ENCODE assay signal across 21 cellular contexts in the genomic region with DNA sequence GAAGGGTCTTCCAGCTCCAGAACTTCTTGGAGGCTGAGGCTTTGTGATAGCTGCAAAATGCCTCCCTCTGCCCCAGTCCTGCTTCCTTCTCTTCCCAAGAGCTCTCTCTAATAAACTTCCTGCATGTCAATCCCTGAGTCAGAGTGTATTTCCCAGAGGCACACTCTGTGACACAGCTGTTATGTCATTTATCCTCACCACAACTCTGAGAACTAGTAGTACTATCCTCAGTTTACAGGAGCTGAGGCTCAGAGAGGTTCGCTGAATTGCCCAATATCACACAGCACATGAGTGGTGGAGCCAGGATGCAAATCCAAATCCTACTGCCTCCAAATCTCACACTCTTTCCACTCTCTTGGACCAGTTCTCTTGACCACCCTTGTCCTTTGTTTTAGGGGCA. TPM values are rescaled to one million over a fixed set of nuclear protein-coding genes. Genes with fewer than 3 reads are reported as not detected.
A peak's percentile ranks its signal among the peaks of the same experiment; 100 is the strongest.
DNase-seq lines count a peak whose midpoint lies in the region; ATAC-seq and TF ChIP-seq lines count a peak whose summit lies in the region.
"Had no signal": no experiment of that assay in that cellular context is flagged by ENCODE, and none has a peak within 500 bp of the region (broad histone marks: within the 10 kb centered on the region; RNA-seq: fewer than 3 reads in every experiment).

No MANE protein-coding gene starts in this region.

- in situ Hi-C loops in brain microvascular endothelial cell (cut with HindIII; ENCODE audit: low pct_ligation_motif_present, low sequenced_read_pairs) = no loop called here

- intact Hi-C loops in lower leg skin (cut with DNase I; ENCODE audit: low total_unique reads) = no loop called here

- no peak for TF ChIP-seq POLR2A in lower leg skin (IDR thresholded peaks at IDR 0.05)
- no peak for TF ChIP-seq POLR2A in upper lobe of left lung (IDR thresholded peaks at IDR 0.05)

- H3K9me3 ChIP-seq in upper lobe of left lung = no peaks in the 10 kb centered on the region
- H3K9me3 ChIP-seq: A549, SJCRH30 had no signal

- WGBS in lower leg skin, 2 donors = 78 to 92% methylated on average over 1 of the region's 1 CpG
- 67 to 100% methylated on average over 1 of the region's 1 CpG for WGBS in upper lobe of left lung, 2 donors

- H3K36me3 ChIP-seq in brain microvascular endothelial cell (replicated peaks) (no peaks in the 10 kb centered on the region), upper lobe of left lung (no peaks in the 10 kb centered on the region)
- H3K36me3 ChIP-seq: SJCRH30, WERI-Rb-1 had no signal

- TF ChIP-seq CTCF in brain microvascular endothelial cell (IDR thresholded peaks at IDR 0.05; ENCODE audit: low read depth, low read length, missing control alignments) (no peak), lower leg skin (IDR thresholded peaks at IDR 0.05) (no peak), upper lobe of left lung (IDR thresholded peaks at IDR 0.05) (no peak)

- H3K4me3 ChIP-seq in brain microvascular endothelial cell (ENCODE audit: low read depth, low read length) (no peak overlapping the region), lower leg skin (ENCODE audit: low read depth, poor library complexity, severe bottlenecking) (no peak overlapping the region), upper lobe of left lung (no peak overlapping the region)
- H3K4me3 ChIP-seq: A549, SJCRH30 had no signal

- H3K4me1 ChIP-seq in upper lobe of left lung = peaks cover 0 to 10% (median 7%) of the 10 kb centered on the region in 4 donors
- H3K4me1 ChIP-seq: SJCRH30 had no signal

- no peak for TF ChIP-seq EP300 in upper lobe of left lung (IDR thresholded peaks at IDR 0.05)

- peak; percentile 46 for DNase-seq in A172 (ENCODE audit: low spot score)
- peak; percentile 79 for DNase-seq in HCEC 1CT
- peak; percentile 29 for DNase-seq in brain microvascular endothelial cell
- peak; percentile 46 for DNase-seq in iris pigment epithelial cell (ENCODE audit: low read depth)
- DNase-seq in lower leg skin (ENCODE audit: low spot score in 2 of 2) = no peak
- DNase-seq in stimulated activated CD4-positive, alpha-beta T cell treated with anti-CD3 and anti-CD28 coated beads, Interleukin-1b, Interleukin-23, amount 100 ng/mL, for 48 hours = no peak
- DNase-seq in NK-92 treated with Interleukin-12 subunit alpha and Interleukin-12 subunit beta, amount 100 ng/mL, for 24 hours (lab: John Stamatoyannopoulos, UW) = no peak
- DNase-seq in upper lobe of left lung = no peak
- DNase-seq: activated CD4-positive, alpha-beta T cell treated with anti-CD3 and anti-CD28 coated beads, Interleukin-2, amount 50 U/mL, for 48 hours; left colon; midbrain; NCI-H1417; NCI-H69; small intestine; stimulated activated CD4-positive, alpha-beta T cell treated with anti-CD3 and anti-CD28 coated beads, Interleukin-4, amount 100 ng/mL, for 1 hour; WERI-Rb-1 had no signal

- no peaks in the 10 kb centered on the region for H3K27me3 ChIP-seq in brain microvascular endothelial cell (replicated peaks)
- no peaks in the 10 kb centered on the region for H3K27me3 ChIP-seq in upper lobe of left lung

- no peak for ATAC-seq in upper lobe of left lung (ENCODE audit: low FRiP score in 2 of 2)
- ATAC-seq: A549; activated naive CD4-positive, alpha-beta T cell treated with anti-CD3 and anti-CD28 coated beads, Interleukin-2, amount 50 U/mL, for 72 hours; HCT116; left colon had no signal

- H3K27ac ChIP-seq in brain microvascular endothelial cell (no peak overlapping the region), upper lobe of left lung (no peak overlapping the region)
- H3K27ac ChIP-seq: A549, SJCRH30, WERI-Rb-1 had no signal

RNA-seq across cellular contexts. Expression of gene UNC45B, which starts 20.0 kb away (rescaled TPM):
- total RNA-seq in A172 (2014; rRNA removed; shearing (Covaris generic)) = not detected in 2 replicates
- total RNA-seq in lower leg skin (under 1 TPM in 1 of 4 donors, not detected in 3; 0.06 TPM), upper lobe of left lung (under 1 TPM in 4 of 6 donors, not detected in 2; 0.10 to 0.61 (median 0.20) TPM)
- total RNA-seq: left colon, progenitor cell of endocrine pancreas had no signal

RNA-seq across cellular contexts. Expression of gene NLE1, which starts 25.6 kb away (rescaled TPM):
- 16.8 and 20.3 TPM in 2 replicates for total RNA-seq in A172 (2014; rRNA removed; shearing (Covaris generic))
- total RNA-seq in lower leg skin = 10 to 100 TPM; 12.7 to 23.0 (median 13.2) TPM
- total RNA-seq in upper lobe of left lung = 10 to 100 TPM in 5 of 6 donors, 1 to 10 TPM in 1; 6.7 to 14.6 (median 11.1) TPM

RNA-seq across cellular contexts. Expression of gene SLC35G3, which starts 26.5 kb away (rescaled TPM):
- not detected in 2 replicates for total RNA-seq in A172 (2014; rRNA removed; shearing (Covaris generic))
- total RNA-seq in lower leg skin (not detected), upper lobe of left lung (not detected)
- total RNA-seq: activated naive CD4-positive, alpha-beta T cell treated with anti-CD3 and anti-CD28 coated beads, Interleukin-2, amount 50 U/mL, for 72 hours; left colon; progenitor cell of endocrine pancreas; SJCRH30 had no signal

RNA-seq across cellular contexts. Expression of gene FNDC8, which starts 46.3 kb away (rescaled TPM):
- not detected in 2 replicates for total RNA-seq in A172 (2014; rRNA removed; shearing (Covaris generic))
- total RNA-seq in lower leg skin = not detected
- total RNA-seq in upper lobe of left lung = not detected
- total RNA-seq: activated naive CD4-positive, alpha-beta T cell treated with anti-CD3 and anti-CD28 coated beads, Interleukin-2, amount 50 U/mL, for 72 hours; left colon; progenitor cell of endocrine pancreas; SJCRH30 had no signal

RNA-seq across cellular contexts. Expression of gene RAD51D, which starts 48.0 kb away (rescaled TPM):
- 11.0 and 11.3 TPM in 2 replicates for total RNA-seq in A172 (2014; rRNA removed; shearing (Covaris generic))
- total RNA-seq in lower leg skin (1 to 10 TPM; 2.8 to 5.9 (median 3.8) TPM), upper lobe of left lung (10 to 100 TPM in 2 of 6 donors, 1 to 10 TPM in 4; 3.5 to 14.7 (median 7.5) TPM)

Comparison
In these comparisons a context has a peak if more than half of its experiments do, and no peak if none do; other contexts are left out.
1. DNase-seq: peak in A172 (single experiment), HCEC 1CT (single experiment), brain microvascular endothelial cell (single experiment) and iris pigment epithelial cell (single experiment); none in lower leg skin (0 of 2), stimulated activated CD4-positive, alpha-beta T cell treated with anti-CD3 and anti-CD28 coated beads, Interleukin-1b, Interleukin-23, amount 100 ng/mL, for 48 hours (single experiment), NK-92 treated with Interleukin-12 subunit alpha and Interleukin-12 subunit beta, amount 100 ng/mL, for 24 hours (single experiment) and upper lobe of left lung (0 of 2).